In genomic region chr16:57810197-57811024, GRCh38 we compare ENCODE assay signal across 1 cellular context.
TF ChIP-seq lines count a peak whose summit lies in the region.

No MANE protein-coding gene starts in this region.

TF ChIP-seq in GM23338, 12 proteins besides CTCF, POLR2A, EP300 and RAD21 (continued from another document):
- TF ChIP-seq REST (IDR thresholded peaks at IDR 0.05; ENCODE audit: unreplicated experiment) (no peak), EZH2phosphoT487 (IDR thresholded peaks at IDR 0.05; ENCODE audit: unreplicated experiment) (no peak), EZH2 (IDR thresholded peaks at IDR 0.05; ENCODE audit: low read depth, unreplicated experiment) (no peak), ETS1 (IDR thresholded peaks at IDR 0.05) (no peak), ZNF114 (CRISPR knock-in tag; IDR thresholded peaks at IDR 0.05) (no peak), JUNB (IDR thresholded peaks at IDR 0.05; ENCODE audit: unreplicated experiment) (no peak), POLR2AphosphoS5 (IDR thresholded peaks at IDR 0.05; ENCODE audit: low read depth) (no peak)
